1 cellular context compared by ENCODE assay signal in genomic region chr13:42847891-42848663, GRCh38.
TF ChIP-seq lines count a peak whose summit lies in the region.

No MANE protein-coding gene starts in this region.

TF ChIP-seq in H1, 55 proteins besides CTCF, POLR2A, EP300 and RAD21:
- TF ChIP-seq ATF2 (IDR thresholded peaks at IDR 0.05; ENCODE audit: low read length) (no peak), RFX5 (IDR thresholded peaks at IDR 0.05; ENCODE audit: borderline replicate concordance, low read depth, low read length) (no peak), POU5F1 (IDR thresholded peaks at IDR 0.05; ENCODE audit: low read depth, low read length) (no peak), HDAC2 (IDR thresholded peaks at IDR 0.05; ENCODE audit: borderline replicate concordance in 1 of 2, low read depth in 2 of 2, low read length in 2 of 2) (no peak), SIRT6 (IDR thresholded peaks at IDR 0.05; ENCODE audit: low read length) (no peak), MAX (IDR thresholded peaks at IDR 0.05) (no peak), RBBP5 (IDR thresholded peaks at IDR 0.05; ENCODE audit: borderline replicate concordance, low read depth, low read length) (no peak), CTBP2 (IDR thresholded peaks at IDR 0.05; ENCODE audit: borderline replicate concordance, insufficient read depth, insufficient read length, low read length) (no peak), GTF2F1 (IDR thresholded peaks at IDR 0.05; ENCODE audit: borderline replicate concordance, low read depth, low read length) (no peak), BCL11A (IDR thresholded peaks at IDR 0.05; ENCODE audit: low read depth in 2 of 2, low read length in 2 of 2) (no peak), SP4 (IDR thresholded peaks at IDR 0.05; ENCODE audit: low read length) (no peak), YY1 (IDR thresholded peaks at IDR 0.05; ENCODE audit: low read depth, low read length) (no peak), EGR1 (IDR thresholded peaks at IDR 0.05; ENCODE audit: borderline replicate concordance, low read depth, low read length) (no peak), SAP30 (IDR thresholded peaks at IDR 0.05; ENCODE audit: insufficient read depth, insufficient replicate concordance, low read length) (no peak), TCF12 (IDR thresholded peaks at IDR 0.05; ENCODE audit: low read depth, low read length) (no peak), CREB1 (IDR thresholded peaks at IDR 0.05) (no peak), ATF3 (IDR thresholded peaks at IDR 0.05; ENCODE audit: insufficient read depth, low read depth, low read length) (no peak)
